ENCODE assay signal across 1 cellular context in the genomic region with DNA sequence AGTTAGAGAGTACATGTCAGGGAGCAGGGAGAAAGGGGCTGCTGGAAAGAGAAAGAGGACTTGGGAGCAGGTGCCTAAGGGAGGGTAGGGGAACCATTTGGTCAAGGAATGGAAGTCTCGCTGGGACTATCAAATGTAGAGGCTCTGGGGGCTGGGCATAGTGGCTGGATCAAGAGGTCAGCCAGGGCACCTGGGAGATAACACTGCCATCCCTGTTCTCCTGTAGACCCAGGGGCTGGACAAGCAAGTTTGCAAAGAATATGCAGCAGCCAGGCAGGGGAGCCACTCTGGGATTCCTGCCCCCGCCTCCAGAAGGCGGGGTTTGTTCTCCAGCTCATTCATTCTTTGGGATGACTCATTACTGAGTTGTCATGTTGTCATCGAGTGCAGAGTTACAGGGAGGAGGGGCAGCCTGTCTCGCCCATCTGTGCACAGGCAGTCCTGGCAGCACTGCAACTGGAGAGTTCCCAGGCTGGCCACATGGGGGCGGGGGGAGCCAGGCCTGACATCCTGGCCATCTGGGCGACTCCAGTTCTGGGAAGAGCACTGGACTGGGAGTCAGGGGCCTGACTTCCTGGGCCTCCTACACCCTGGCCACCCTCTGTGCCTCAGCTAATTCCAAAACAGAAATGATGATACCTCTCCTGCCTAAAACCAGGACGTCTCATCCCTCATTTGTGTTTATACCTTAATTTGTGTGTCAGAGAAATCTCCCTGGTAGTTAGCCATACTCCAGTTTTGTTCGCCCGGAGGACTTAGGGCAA.
TF ChIP-seq lines count a peak whose summit lies in the region.

No MANE protein-coding gene starts in this region.

TF ChIP-seq in HCT116, 20 proteins besides CTCF, POLR2A, EP300 and RAD21:
- TF ChIP-seq SRF (IDR thresholded peaks at IDR 0.05; ENCODE audit: low read depth) (peak; percentile 75; the same call in 1 of the 2 replicates), ZNF274 (IDR thresholded peaks at IDR 0.05; ENCODE audit: low read depth, low read length) (no peak), ELF1 (IDR thresholded peaks at IDR 0.05; ENCODE audit: borderline replicate concordance, low read depth) (no peak), TCF7L2 (IDR thresholded peaks at IDR 0.05; ENCODE audit: borderline replicate concordance, extremely low read depth, insufficient read depth, insufficient read length) (no peak), EGR1 (IDR thresholded peaks at IDR 0.05; ENCODE audit: low read depth) (peak; percentile 63), ZFX (IDR thresholded peaks at IDR 0.05) (no peak), FOSL1 (IDR thresholded peaks at IDR 0.05; ENCODE audit: low read depth) (peak; percentile 97), SIN3A (IDR thresholded peaks at IDR 0.05; ENCODE audit: low read depth) (peak; percentile 45; the same call in 1 of the 2 replicates), CBX3 (IDR thresholded peaks at IDR 0.05; ENCODE audit: low read depth) (peak; percentile 89), JUND (IDR thresholded peaks at IDR 0.05) (peak; percentile 96), SP1 (IDR thresholded peaks at IDR 0.05; ENCODE audit: low read depth) (peak; percentile 84), REST (IDR thresholded peaks at IDR 0.05; ENCODE audit: low read depth) (no peak), EZH2phosphoT487 (IDR thresholded peaks at IDR 0.05; ENCODE audit: borderline replicate concordance) (no peak), YY1 (IDR thresholded peaks at IDR 0.05; ENCODE audit: extremely low read depth, insufficient replicate concordance, low read depth, low read length) (no peak), POLR2AphosphoS5 (IDR thresholded peaks at IDR 0.05; ENCODE audit: low read depth, low read length) (peak; percentile 39; the same call in 1 of the 2 replicates), CEBPB (IDR thresholded peaks at IDR 0.05; ENCODE audit: low read depth) (peak; percentile 57; the same call in 1 of the 2 replicates), EZH2 (IDR thresholded peaks at IDR 0.05) (no peak)
- TF ChIP-seq, protein P1, sequence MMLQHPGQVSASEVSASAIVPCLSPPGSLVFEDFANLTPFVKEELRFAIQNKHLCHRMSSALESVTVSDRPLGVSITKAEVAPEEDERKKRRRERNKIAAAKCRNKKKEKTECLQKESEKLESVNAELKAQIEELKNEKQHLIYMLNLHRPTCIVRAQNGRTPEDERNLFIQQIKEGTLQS (IDR thresholded peaks at IDR 0.05): 0 out of 2 replicates have a peak, but pooled peaks have one; percentile 45
- TF ChIP-seq, protein P2, sequence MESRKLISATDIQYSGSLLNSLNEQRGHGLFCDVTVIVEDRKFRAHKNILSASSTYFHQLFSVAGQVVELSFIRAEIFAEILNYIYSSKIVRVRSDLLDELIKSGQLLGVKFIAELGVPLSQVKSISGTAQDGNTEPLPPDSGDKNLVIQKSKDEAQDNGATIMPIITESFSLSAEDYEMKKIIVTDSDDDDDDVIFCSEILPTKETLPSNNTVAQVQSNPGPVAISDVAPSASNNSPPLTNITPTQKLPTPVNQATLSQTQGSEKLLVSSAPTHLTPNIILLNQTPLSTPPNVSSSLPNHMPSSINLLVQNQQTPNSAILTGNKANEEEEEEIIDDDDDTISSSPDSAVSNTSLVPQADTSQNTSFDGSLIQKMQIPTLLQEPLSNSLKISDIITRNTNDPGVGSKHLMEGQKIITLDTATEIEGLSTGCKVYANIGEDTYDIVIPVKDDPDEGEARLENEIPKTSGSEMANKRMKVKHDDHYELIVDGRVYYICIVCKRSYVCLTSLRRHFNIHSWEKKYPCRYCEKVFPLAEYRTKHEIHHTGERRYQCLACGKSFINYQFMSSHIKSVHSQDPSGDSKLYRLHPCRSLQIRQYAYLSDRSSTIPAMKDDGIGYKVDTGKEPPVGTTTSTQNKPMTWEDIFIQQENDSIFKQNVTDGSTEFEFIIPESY (IDR thresholded peaks at IDR 0.05; ENCODE audit: extremely low read depth, insufficient replicate concordance, low read length): no peak
- TF ChIP-seq, protein P3, sequence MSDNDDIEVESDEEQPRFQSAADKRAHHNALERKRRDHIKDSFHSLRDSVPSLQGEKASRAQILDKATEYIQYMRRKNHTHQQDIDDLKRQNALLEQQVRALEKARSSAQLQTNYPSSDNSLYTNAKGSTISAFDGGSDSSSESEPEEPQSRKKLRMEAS (IDR thresholded peaks at IDR 0.05): peak; percentile 70; the same call in 1 of the 2 replicates
